In genomic region chr18:13236411-13236810, GRCh38 we compare ENCODE assay signal across 12 cellular contexts. TPM values are rescaled to one million over a fixed set of nuclear protein-coding genes. Genes with fewer than 3 reads are reported as not detected.
DNase-seq lines count a peak whose midpoint lies in the region; ATAC-seq and TF ChIP-seq lines count a peak whose summit lies in the region.
"Had no signal": no experiment of that assay in that cellular context is flagged by ENCODE, and none has a peak within 500 bp of the region (broad histone marks: within the 10 kb centered on the region; RNA-seq: fewer than 3 reads in every experiment).

No MANE protein-coding gene starts in this region.

- no peak overlapping the region for H2BK15ac ChIP-seq in neuronal stem cell (ENCODE audit: low read length)

- POLR2A ChIA-PET in GM10248 (lab: Yijun Ruan, JAX), result no interaction called here

- H3K9me3 ChIP-seq in neuronal stem cell (replicated peaks in 1 of 2; ENCODE audit: control insufficient read depth in 2 of 2, insufficient read depth in 1 of 2, low read depth in 1 of 2, low read length in 2 of 2), result peaks cover 0 to 4% of the 10 kb centered on the region in 2 donors
- H3K9me3 ChIP-seq: BE2C, Peyer's patch had no signal

- no peak overlapping the region for H3K4me2 ChIP-seq in neuronal stem cell (ENCODE audit: insufficient read depth, low read length, poor library complexity, severe bottlenecking)

- H3K4me1 ChIP-seq in neuronal stem cell (ENCODE audit: control insufficient read depth in 2 of 2, insufficient read depth in 1 of 2, low read depth in 1 of 2, low read length in 2 of 2), result peaks cover 0 to 28% of the 10 kb centered on the region in 2 donors
- H3K4me1 ChIP-seq: BE2C had no signal

- H3K79me1 ChIP-seq in neuronal stem cell (ENCODE audit: low read depth, low read length), result no peaks in the 10 kb centered on the region

- no peak overlapping the region for H3K14ac ChIP-seq in neuronal stem cell (ENCODE audit: low read length)

- H2AK5ac ChIP-seq in neuronal stem cell (ENCODE audit: low read depth, low read length), result no peak overlapping the region

- peak; percentile 17 for DNase-seq in cardiac septum (ENCODE audit: low spot score)
- no peak for DNase-seq in left ventricle myocardium superior
- peak; percentile 69 for DNase-seq in coronary artery (ENCODE audit: low spot score)
- no peak for DNase-seq in neuronal stem cell (ENCODE audit: low spot score)
- DNase-seq in GM10248 (ENCODE audit: extremely low spot score), result no peak
- no peak for DNase-seq in HPDE6-E6E7 (ENCODE audit: extremely low spot score)
- DNase-seq: ACHN, BE2C, NCI-H146, NCI-H2081 treated with DMSO at 0.1 percent for 48 hours had no signal

- ATAC-seq in left ventricle myocardium superior (no peak), GM18870 (IDR thresholded peaks at IDR 0.05; ENCODE audit: unreplicated experiment) (no peak)

- TF ChIP-seq CTCF in coronary artery (IDR thresholded peaks at IDR 0.05) (no peak), GM10248 (IDR thresholded peaks at IDR 0.05; ENCODE audit: control extremely low read depth, extremely low read depth, low read depth, missing control alignments) (no peak)

- no CpG with 5 or more reads among the region's 9 CpGs for WGBS in neuronal stem cell (ENCODE audit: extremely low coverage in 2 of 2, insufficient read length in 2 of 2, insufficient replicate concordance in 1 of 2), 2 donors

- no peak overlapping the region for H3K4ac ChIP-seq in neuronal stem cell (ENCODE audit: low read length)

- no peaks in the 10 kb centered on the region for H3K27me3 ChIP-seq in neuronal stem cell (ENCODE audit: control insufficient read depth in 3 of 3, insufficient read depth in 3 of 3, low read depth in 1 of 3, low read length in 3 of 3)
- H3K27me3 ChIP-seq: BE2C, Peyer's patch had no signal

- H2BK120ac ChIP-seq in neuronal stem cell (ENCODE audit: low read depth, low read length), result peak overlapping the region; percentile 10

- H2BK5ac ChIP-seq in neuronal stem cell (ENCODE audit: low read length), result no peak overlapping the region

- H3K9ac ChIP-seq in neuronal stem cell (ENCODE audit: low read depth, low read length, poor library complexity), result no peak overlapping the region

- CTCF ChIA-PET in GM10248 (lab: Yijun Ruan, JAX), result no interaction called here

- no peak overlapping the region for H2AFZ ChIP-seq in neuronal stem cell (ENCODE audit: low read length)

- no peak overlapping the region for H2BK12ac ChIP-seq in neuronal stem cell (ENCODE audit: low read length)

- no peak overlapping the region for H3K18ac ChIP-seq in neuronal stem cell (ENCODE audit: low read length)

- H4K8ac ChIP-seq in neuronal stem cell (ENCODE audit: low read depth, low read length), result no peak overlapping the region

- no peak overlapping the region for H4K91ac ChIP-seq in neuronal stem cell (ENCODE audit: low read depth, low read length, poor library complexity)

- H3K4me3 ChIP-seq in coronary artery (no peak overlapping the region), neuronal stem cell (ENCODE audit: low read length in 2 of 2) (no peak overlapping the region)
- H3K4me3 ChIP-seq: Peyer's patch had no signal

- H3K23ac ChIP-seq in neuronal stem cell (ENCODE audit: low read depth, low read length, poor library complexity), result no peak overlapping the region

- intact Hi-C loops in cardiac septum (cut with DNase I), result no loop called here
- intact Hi-C loops in left ventricle myocardium superior (cut with micrococcal nuclease), result no loop called here

- H3K36me3 ChIP-seq in neuronal stem cell (replicated peaks in 1 of 2; ENCODE audit: control insufficient read depth in 2 of 2, insufficient read depth in 2 of 2, low read length in 2 of 2), result no peaks in the 10 kb centered on the region
- H3K36me3 ChIP-seq: BE2C, Peyer's patch had no signal

- H3K27ac ChIP-seq in coronary artery (peak overlapping the region in 1 of 2 donors; percentile 33), neuronal stem cell (replicated peaks; ENCODE audit: low read length) (no peak overlapping the region)

RNA-seq across cellular contexts. Expression of gene LDLRAD4, which starts 17.9 kb away (rescaled TPM):
- total RNA-seq in cardiac septum (23.3 TPM), left ventricle myocardium superior (26.0 TPM)
- polyA plus RNA-seq in neuronal stem cell (2013, experiment 1 of 2), result 1.5 TPM
- polyA plus RNA-seq in neuronal stem cell (2013, experiment 2 of 2), result 1.1 TPM

Comparison
In these comparisons a context has a peak if more than half of its experiments do, and no peak if none do; other contexts are left out.
1. DNase-seq: peak in cardiac septum (single experiment) and coronary artery (single experiment); none in left ventricle myocardium superior (single experiment), neuronal stem cell (single experiment), GM10248 (single experiment) and HPDE6-E6E7 (single experiment).